In genomic region chr5:159316519-159317383, GRCh38 we compare ENCODE assay signal across 8 cellular contexts. TPM values are rescaled to one million over a fixed set of nuclear protein-coding genes. Genes with fewer than 3 reads are reported as not detected.
DNase-seq lines count a peak whose midpoint lies in the region; ATAC-seq and TF ChIP-seq lines count a peak whose summit lies in the region.

No MANE protein-coding gene starts in this region.

- H3K27me3 ChIP-seq in DND-41 (ENCODE audit: insufficient read depth, low read length, poor library complexity): no peaks in the 10 kb centered on the region

- H3K27ac Mint-ChIP-seq in activated T-helper 17 cell treated with anti-CD3 and anti-CD28 coated beads, Interleukin-2, amount 50 U/mL, for 72 hours: no peak overlapping the region

- peaks cover 8% of the 10 kb centered on the region for H3K27me3 Mint-ChIP-seq in activated T-helper 17 cell treated with anti-CD3 and anti-CD28 coated beads, Interleukin-2, amount 50 U/mL, for 72 hours

- no peak overlapping the region for H3K9ac ChIP-seq in DND-41 (ENCODE audit: low read depth, low read length)

- H3K4me3 Mint-ChIP-seq in activated T-helper 17 cell treated with anti-CD3 and anti-CD28 coated beads, Interleukin-2, amount 50 U/mL, for 72 hours: no peak overlapping the region

- H3K36me3 Mint-ChIP-seq in activated T-helper 17 cell treated with anti-CD3 and anti-CD28 coated beads, Interleukin-2, amount 50 U/mL, for 72 hours (ENCODE audit: low read depth): no peaks in the 10 kb centered on the region

- H3K27ac ChIP-seq in DND-41 (ENCODE audit: low read length): no peak overlapping the region

- H2AFZ ChIP-seq in DND-41 (ENCODE audit: low read depth, low read length): no peak overlapping the region

- peak; percentile 79 for TF ChIP-seq CTCF in DND-41 (IDR thresholded peaks at IDR 0.05; ENCODE audit: borderline replicate concordance, extremely low read depth, low read length, poor library complexity, severe bottlenecking)

- no peak overlapping the region for H3K4me3 ChIP-seq in DND-41 (ENCODE audit: low read depth in 1 of 2, low read length in 2 of 2)

- DNase-seq in DND-41 (peak; percentile 50), NCI-H82 (lab: John Stamatoyannopoulos, UW) (peak; percentile 67), hepatic stellate cell (ENCODE audit: low spot score) (peak; percentile 35), cerebellum (ENCODE audit: low spot score) (no peak)
- DNase-seq in stimulated activated CD4-positive, alpha-beta T cell treated with anti-CD3 and anti-CD28 coated beads, Interleukin-2, amount 100 ng/mL, for 24 hours: peak; percentile 42 to 52

- H3K4me1 Mint-ChIP-seq in activated T-helper 17 cell treated with anti-CD3 and anti-CD28 coated beads, Interleukin-2, amount 50 U/mL, for 72 hours: no peaks in the 10 kb centered on the region

- no peaks in the 10 kb centered on the region for H4K20me1 ChIP-seq in DND-41 (ENCODE audit: insufficient read depth, low read length)

- peak; percentile 93 for ATAC-seq in DND-41 (ENCODE audit: insufficient read depth, low read depth)
- peak; percentile 50 for ATAC-seq in GM21717 (IDR thresholded peaks at IDR 0.05; ENCODE audit: unreplicated experiment)
- peak; percentile 63 for ATAC-seq in activated T-helper 17 cell treated with anti-CD3 and anti-CD28 coated beads, Interleukin-2, amount 50 U/mL, for 72 hours (replicated peaks)
- no peak for ATAC-seq in GM18520 (IDR thresholded peaks at IDR 0.05; ENCODE audit: unreplicated experiment)

- H3K79me2 ChIP-seq in DND-41 (ENCODE audit: insufficient read depth, low read length): no peaks in the 10 kb centered on the region

- H3K9me3 ChIP-seq in DND-41 (ENCODE audit: insufficient read depth, low read length, severe bottlenecking): no peaks in the 10 kb centered on the region

- H3K36me3 ChIP-seq in DND-41 (ENCODE audit: insufficient read depth, low read length): no peaks in the 10 kb centered on the region

- H3K4me1 ChIP-seq in DND-41 (ENCODE audit: insufficient read depth, low read length): no peaks in the 10 kb centered on the region

- H3K9me3 Mint-ChIP-seq in activated T-helper 17 cell treated with anti-CD3 and anti-CD28 coated beads, Interleukin-2, amount 50 U/mL, for 72 hours: no peaks in the 10 kb centered on the region

- no peak overlapping the region for H3K4me2 ChIP-seq in DND-41 (ENCODE audit: insufficient read depth, low read length)

RNA-seq across cellular contexts. Expression of gene IL12B, which starts 13.5 kb away (rescaled TPM):
- total RNA-seq in activated T-helper 17 cell treated with anti-CD3 and anti-CD28 coated beads, Interleukin-2, amount 50 U/mL, for 72 hours: not detected
- not detected for total RNA-seq in cerebellum

RNA-seq across cellular contexts. Expression of gene UBLCP1, which starts 53.7 kb away (rescaled TPM):
- 10 to 100 TPM; 13.4 to 24.7 TPM for total RNA-seq in activated T-helper 17 cell treated with anti-CD3 and anti-CD28 coated beads, Interleukin-2, amount 50 U/mL, for 72 hours
- 18.2 TPM for total RNA-seq in cerebellum
